7 cellular contexts compared by ENCODE assay signal in the genomic region with DNA sequence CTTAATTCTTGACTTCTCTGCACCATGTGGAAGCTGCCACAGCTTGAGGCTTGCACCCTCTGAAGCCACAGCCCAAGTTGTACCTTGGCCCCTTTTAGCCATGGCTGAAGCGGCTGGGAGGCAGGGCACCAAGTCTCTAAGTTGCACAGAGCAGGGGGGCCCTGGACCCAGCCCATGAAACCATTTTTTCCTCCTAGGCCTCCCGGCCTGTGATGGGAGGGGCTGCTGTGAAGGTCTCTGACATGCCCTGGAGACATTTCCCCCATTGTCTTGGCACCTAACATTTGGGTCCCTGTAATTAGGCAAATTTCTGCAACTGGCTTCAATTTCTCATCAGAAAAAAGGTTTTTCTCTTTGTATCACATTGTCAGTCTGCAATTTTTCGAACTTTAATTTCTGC.
"Had no signal": no experiment of that assay in that cellular context is flagged by ENCODE, and none has a peak within 500 bp of the region (broad histone marks: within the 10 kb centered on the region; RNA-seq: fewer than 3 reads in every experiment).

No MANE protein-coding gene starts in this region.

- FAIRE-seq: HTR-8/SVneo had no signal

- H3K4me3 ChIP-seq: GM23248, HAP-1 had no signal

- H3K27ac ChIP-seq: GM23248 had no signal

- H3K9me3 ChIP-seq: HAP-1 had no signal

- H3K9ac ChIP-seq: GM23248 had no signal

- DNase-seq: GM23248, GOT3, H7, HFFc6, KG1 had no signal

- H2AFZ ChIP-seq: GM23248 had no signal

- H3K4me1 ChIP-seq: HAP-1 had no signal

- H3K36me3 ChIP-seq: HAP-1 had no signal
